17 cellular contexts compared by ENCODE assay signal in the genomic region with DNA sequence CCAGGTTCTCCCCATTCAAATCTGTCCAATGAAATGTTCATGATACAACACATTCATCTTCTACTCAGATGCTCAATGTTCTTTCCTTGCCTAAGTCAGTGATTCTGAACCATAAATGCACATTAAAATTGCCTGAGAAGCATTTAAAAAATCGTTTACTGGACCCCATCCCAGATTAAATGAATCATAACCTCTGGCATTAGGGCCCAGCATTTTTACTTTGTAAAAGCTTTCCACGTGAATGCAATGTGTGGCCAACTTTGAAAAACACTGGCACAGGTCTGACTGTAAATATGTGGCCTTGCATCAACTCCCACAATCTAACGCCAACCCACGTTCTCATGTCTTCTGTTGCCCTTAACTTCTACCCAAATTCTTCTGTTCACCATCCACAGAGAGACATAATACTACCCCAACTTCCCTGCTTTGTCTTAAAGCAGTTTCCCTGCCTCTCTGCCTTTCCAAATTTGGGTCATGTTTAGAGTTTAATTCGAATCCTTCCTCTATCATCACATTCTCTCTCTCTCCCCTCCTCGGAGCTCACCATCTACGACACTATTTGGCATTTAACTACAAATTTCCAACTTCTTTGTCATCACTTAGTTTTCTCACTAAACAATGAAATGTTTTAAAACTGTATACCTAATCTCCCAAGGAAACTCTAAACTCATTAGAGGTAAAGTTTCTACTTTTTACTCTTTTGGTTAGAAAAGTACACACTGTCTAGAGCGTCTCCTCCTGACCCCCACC.
DNase-seq lines count a peak whose midpoint lies in the region; ATAC-seq and TF ChIP-seq lines count a peak whose summit lies in the region.
"Had no signal": no experiment of that assay in that cellular context is flagged by ENCODE, and none has a peak within 500 bp of the region (broad histone marks: within the 10 kb centered on the region; RNA-seq: fewer than 3 reads in every experiment).

No MANE protein-coding gene starts in this region.

- peaks cover 2% of the 10 kb centered on the region for H3K4me1 Mint-ChIP-seq in activated CD8-positive, alpha-beta memory T cell treated with anti-CD3 and anti-CD28 coated beads, Interleukin-2, amount 10 ng/mL, durations not matched to agents 7 days and 5 days
- H3K4me1 Mint-ChIP-seq: CD4-positive, CD25-positive, alpha-beta regulatory T cell; naive thymus-derived CD4-positive, alpha-beta T cell had no signal

- intact Hi-C loops in IMR-90 (cut with micrococcal nuclease) (loop anchor here (5.0 kb wide), 1 partner anchor 121 kb away; no protein-coding TSS in a partner anchor), mammary epithelial cell (cut with micrococcal nuclease) (no loop called here), ovary (cut with DNase I) (no loop called here)

- H3K4ac ChIP-seq in IMR-90 (ENCODE audit: low read depth, low read length): peak overlapping the region; percentile 85

- H2BK15ac ChIP-seq in IMR-90 (ENCODE audit: low read depth, low read length): peak overlapping the region; percentile 91

- H2BK5ac ChIP-seq in IMR-90 (ENCODE audit: low read depth, low read length, poor library complexity, severe bottlenecking): peak overlapping the region; percentile 100

- H3K4me3 Mint-ChIP-seq in activated CD8-positive, alpha-beta memory T cell treated with anti-CD3 and anti-CD28 coated beads, Interleukin-2, amount 10 ng/mL, durations not matched to agents 7 days and 5 days: no peak overlapping the region
- H3K4me3 Mint-ChIP-seq: activated T-cell treated with anti-CD3 and anti-CD28 coated beads, Interleukin-2, amount 50 U/mL, for 24 hours; CD4-positive, CD25-positive, alpha-beta regulatory T cell; endodermal cell; naive thymus-derived CD4-positive, alpha-beta T cell; T-helper 2 cell treated with Interferon-gamma antibody and Interleukin-4, amounts not matched to agents 5 μg/mL and 100 μg/mL, for 36 hours had no signal

- peak overlapping the region; percentile 92 for H2AK5ac ChIP-seq in IMR-90 (ENCODE audit: low read depth, low read length)

- peaks cover 15% of the 10 kb centered on the region for H3K4me1 ChIP-seq in IMR-90 (ENCODE audit: control insufficient read depth, insufficient read depth, low read length)
- no peaks in the 10 kb centered on the region for H3K4me1 ChIP-seq in mammary epithelial cell (ENCODE audit: insufficient read depth, low read length)
- H3K4me1 ChIP-seq in ovary (ENCODE audit: insufficient read depth): no peaks in the 10 kb centered on the region
- H3K4me1 ChIP-seq: body of pancreas had no signal

- H2BK20ac ChIP-seq in IMR-90 (ENCODE audit: low read depth, low read length): peak overlapping the region; percentile 99

- TF ChIP-seq RAD21 in IMR-90 (IDR thresholded peaks at IDR 0.05; ENCODE audit: low read length): no peak

- dilution Hi-C loops in IMR-90 (cut with HindIII; ENCODE audit: low sequenced_read_pairs, unreplicated experiment): no loop called here
- dilution Hi-C loops in mammary epithelial cell (cut with HindIII; ENCODE audit: low sequenced_read_pairs): no loop called here

- H3K9ac ChIP-seq in IMR-90 (ENCODE audit: low read depth, low read length) (peak overlapping the region; percentile 38; the same call in 1 of the 2 replicates), mammary epithelial cell (ENCODE audit: insufficient read depth, low read length) (no peak overlapping the region)

- no peak for TF ChIP-seq POLR2A in IMR-90 (IDR thresholded peaks at IDR 0.05; ENCODE audit: low read depth, low read length)
- no peak for TF ChIP-seq POLR2A in ovary (IDR thresholded peaks at IDR 0.05)

- no peaks in the 10 kb centered on the region for H3K9me1 ChIP-seq in IMR-90 (ENCODE audit: insufficient read depth, low read length)

- H3K4me3 ChIP-seq in IMR-90 (ENCODE audit: insufficient read depth, low read depth, low read length) (no peak overlapping the region), mammary epithelial cell (replicated peaks in 1 of 3; ENCODE audit: insufficient read depth in 1 of 3, low read depth in 2 of 3, low read length in 3 of 3) (no peak overlapping the region), ovary (no peak overlapping the region)
- H3K4me3 ChIP-seq: body of pancreas had no signal

- in situ Hi-C loops in IMR-90 (cut with MboI; ENCODE audit: low sequenced_read_pairs) (no loop called here), mammary epithelial cell (cut with MboI; ENCODE audit: low sequenced_read_pairs in 2 of 2) (no loop called here)

- CTCF ChIA-PET in IMR-90 (lab: Yijun Ruan, JAX): no interaction called here
- CTCF ChIA-PET in mammary epithelial cell (lab: Charles Lee; ENCODE audit: low non-redundant PET): no interaction called here
- CTCF ChIA-PET in activated CD8-positive, alpha-beta memory T cell treated with anti-CD3 and anti-CD28 coated beads, Interleukin-2, amount 10 ng/mL, durations not matched to agents 7 days and 5 days (lab: Charles Lee): no interaction called here

- peak overlapping the region; percentile 91 for H3K23ac ChIP-seq in IMR-90 (ENCODE audit: low read depth, low read length)

- H3K9me3 Mint-ChIP-seq in activated CD8-positive, alpha-beta memory T cell treated with anti-CD3 and anti-CD28 coated beads, Interleukin-2, amount 10 ng/mL, durations not matched to agents 7 days and 5 days (ENCODE audit: low read depth): no peaks in the 10 kb centered on the region
- H3K9me3 Mint-ChIP-seq: activated T-cell treated with anti-CD3 and anti-CD28 coated beads, Interleukin-2, amount 50 U/mL, for 24 hours; endodermal cell; naive thymus-derived CD4-positive, alpha-beta T cell; T-helper 2 cell treated with Interferon-gamma antibody and Interleukin-4, amounts not matched to agents 5 μg/mL and 100 μg/mL, for 36 hours had no signal

- H3K27ac ChIP-seq in IMR-90 (ENCODE audit: insufficient read depth, low read length): peak overlapping the region; percentile 90
- H3K27ac ChIP-seq in mammary epithelial cell (ENCODE audit: insufficient read depth, low read depth, low read length): no peak overlapping the region
- no peak overlapping the region for H3K27ac ChIP-seq in ovary
- H3K27ac ChIP-seq: body of pancreas had no signal

- no peak overlapping the region for H3K27ac Mint-ChIP-seq in activated CD8-positive, alpha-beta memory T cell treated with anti-CD3 and anti-CD28 coated beads, Interleukin-2, amount 10 ng/mL, durations not matched to agents 7 days and 5 days
- H3K27ac Mint-ChIP-seq: activated T-cell treated with anti-CD3 and anti-CD28 coated beads, Interleukin-2, amount 50 U/mL, for 24 hours; CD4-positive, CD25-positive, alpha-beta regulatory T cell; endodermal cell; naive thymus-derived CD4-positive, alpha-beta T cell; T-helper 2 cell treated with Interferon-gamma antibody and Interleukin-4, amounts not matched to agents 5 μg/mL and 100 μg/mL, for 36 hours had no signal

- peak overlapping the region; percentile 93 for H3K14ac ChIP-seq in IMR-90 (replicated peaks; ENCODE audit: low read depth, low read length)

- H3K79me1 ChIP-seq in IMR-90 (ENCODE audit: low read depth in 1 of 2, low read length in 2 of 2): no peaks in the 10 kb centered on the region

- peak; percentile 74 for ATAC-seq in IMR-90 (ENCODE audit: low read depth)
- ATAC-seq in omental fat pad (ENCODE audit: low FRiP score): peak; percentile 96
- no peak for ATAC-seq in activated CD8-positive, alpha-beta memory T cell treated with anti-CD3 and anti-CD28 coated beads, Interleukin-2, amount 10 ng/mL, durations not matched to agents 7 days and 5 days
- ATAC-seq: body of pancreas; naive thymus-derived CD4-positive, alpha-beta T cell; sciatic nerve had no signal

- no peaks in the 10 kb centered on the region for H3K27me3 Mint-ChIP-seq in activated CD8-positive, alpha-beta memory T cell treated with anti-CD3 and anti-CD28 coated beads, Interleukin-2, amount 10 ng/mL, durations not matched to agents 7 days and 5 days
- H3K27me3 Mint-ChIP-seq: activated T-cell treated with anti-CD3 and anti-CD28 coated beads, Interleukin-2, amount 50 U/mL, for 24 hours had no signal

- H4K20me1 ChIP-seq in IMR-90 (ENCODE audit: insufficient read depth, low read length) (no peaks in the 10 kb centered on the region), mammary epithelial cell (ENCODE audit: insufficient read depth, low read length) (no peaks in the 10 kb centered on the region)

- H3K36me3 ChIP-seq in IMR-90 (ENCODE audit: control insufficient read depth, insufficient read depth, low read length) (peaks cover 3% of the 10 kb centered on the region), mammary epithelial cell (ENCODE audit: insufficient read depth, low read length) (no peaks in the 10 kb centered on the region), ovary (no peaks in the 10 kb centered on the region)

- H4K91ac ChIP-seq in IMR-90 (ENCODE audit: insufficient read depth, low read depth, low read length): peak overlapping the region; percentile 94

- DNase-seq in AG20443 (ENCODE audit: low spot score): peak; percentile 80
- DNase-seq in IMR-90: peak; percentile 95
- no peak for DNase-seq in mammary epithelial cell
- DNase-seq in omental fat pad (ENCODE audit: low spot score): no peak
- no peak for DNase-seq in activated CD8-positive, alpha-beta memory T cell treated with anti-CD3 and anti-CD28 coated beads, Interleukin-2, amount 10 ng/mL, durations not matched to agents 7 days and 5 days
- no peak for DNase-seq in ovary
- no peak for DNase-seq in effector CD8-positive, alpha-beta T cell (lab: John Stamatoyannopoulos, UW)
- DNase-seq in NCI-H2171 treated with DMSO at 0.1 percent for 48 hours (lab: John Stamatoyannopoulos, UW): no peak
- DNase-seq: activated CD4-positive, alpha-beta T cell treated with anti-CD3 and anti-CD28 coated beads for 48 hours; activated T-cell treated with anti-CD3 and anti-CD28 coated beads, Interleukin-2, amount 50 U/mL, for 24 hours; CD4-positive, CD25-positive, alpha-beta regulatory T cell; endodermal cell; naive thymus-derived CD4-positive, alpha-beta T cell; stimulated activated naive CD4-positive, alpha-beta T cell treated with Interleukin-2 at 50 U/mL for 16 hours had no signal

- H4K5ac ChIP-seq in IMR-90 (ENCODE audit: low read depth, low read length): peak overlapping the region; percentile 62; the same call in 1 of the 2 replicates

- H3K9me3 ChIP-seq in IMR-90 (ENCODE audit: control insufficient read depth, insufficient read depth, low read length) (no peaks in the 10 kb centered on the region), mammary epithelial cell (replicated peaks; ENCODE audit: insufficient read depth, low read length) (no peaks in the 10 kb centered on the region), ovary (no peaks in the 10 kb centered on the region)
- H3K9me3 ChIP-seq: body of pancreas had no signal

- H3K18ac ChIP-seq in IMR-90 (ENCODE audit: low read depth, low read length): peak overlapping the region; percentile 86

- no peaks in the 10 kb centered on the region for H3K79me2 ChIP-seq in mammary epithelial cell (ENCODE audit: insufficient read depth, low read length)

- H3K4me2 ChIP-seq in IMR-90 (ENCODE audit: low read depth, low read length): peak overlapping the region; percentile 70
- no peak overlapping the region for H3K4me2 ChIP-seq in mammary epithelial cell (ENCODE audit: insufficient read depth, low read depth, low read length)

- H2AFZ ChIP-seq in IMR-90 (replicated peaks; ENCODE audit: low read length, poor library complexity) (peak overlapping the region; percentile 87), mammary epithelial cell (ENCODE audit: low read depth, low read length) (peak overlapping the region; percentile 70)

- peak overlapping the region; percentile 82 for H3K56ac ChIP-seq in IMR-90 (ENCODE audit: extremely low read depth, insufficient read depth, low read length)

- H4K8ac ChIP-seq in IMR-90 (ENCODE audit: low read depth in 2 of 2, low read length in 2 of 2): peak overlapping the region; percentile 80 to 97

- peak overlapping the region; percentile 33 for H2AK9ac ChIP-seq in IMR-90 (replicated peaks; ENCODE audit: low read depth, low read length, poor library complexity)

- no peak for TF ChIP-seq EP300 in ovary (IDR thresholded peaks at IDR 0.05)

- no peak for TF ChIP-seq CTCF in IMR-90 (conservative IDR thresholded peaks at IDR 0.05; ENCODE audit: low read depth, low read length)
- no peak for TF ChIP-seq CTCF in mammary epithelial cell (conservative IDR thresholded peaks at IDR 0.05 in 1 of 2, IDR thresholded peaks at IDR 0.05 in 1 of 2; ENCODE audit: extremely low read depth in 1 of 2, insufficient read depth in 1 of 2, low read depth in 1 of 2, low read length in 2 of 2)
- no peak for TF ChIP-seq CTCF in omental fat pad (IDR thresholded peaks at IDR 0.05)
- no peak for TF ChIP-seq CTCF in ovary (IDR thresholded peaks at IDR 0.05)

- 0% methylated on average over 1 of the region's 8 CpGs; no CpG with 5 or more reads in 1 of the 2 experiments for WGBS in IMR-90 (ENCODE audit: extremely low coverage in 2 of 2, insufficient read length in 1 of 2), 2 experiments
- 18% methylated on average over 8 of the region's 8 CpGs for WGBS in mammary epithelial cell (ENCODE audit: low coverage, missing lambda C conversion rate)
- 13 to 19% (median 16%) methylated on average over 8 of the region's 8 CpGs for WGBS in ovary, 3 donors

- H3K36me3 Mint-ChIP-seq in activated CD8-positive, alpha-beta memory T cell treated with anti-CD3 and anti-CD28 coated beads, Interleukin-2, amount 10 ng/mL, durations not matched to agents 7 days and 5 days: no peaks in the 10 kb centered on the region
- H3K36me3 Mint-ChIP-seq: CD4-positive, CD25-positive, alpha-beta regulatory T cell had no signal

- H2BK120ac ChIP-seq in IMR-90 (ENCODE audit: low read depth, low read length): peak overlapping the region; percentile 100

- POLR2A ChIA-PET in IMR-90 (lab: Charles Lee; ENCODE audit: unreplicated experiment): no interaction called here

- no peaks in the 10 kb centered on the region for H3K27me3 ChIP-seq in IMR-90 (ENCODE audit: control insufficient read depth, insufficient read depth, low read length)
- no peaks in the 10 kb centered on the region for H3K27me3 ChIP-seq in mammary epithelial cell (ENCODE audit: insufficient read depth, low read length)
- H3K27me3 ChIP-seq in ovary: no peaks in the 10 kb centered on the region
- H3K27me3 ChIP-seq: body of pancreas had no signal

- no TSS peak for BruUV-seq in IMR-90 (replicated peaks; lab: Mats Ljungman, UMichigan)
- no TSS peak for BruUV-seq in mammary epithelial cell (replicated peaks; lab: Mats Ljungman, UMichigan)

Comparison
In these comparisons a context has a peak if more than half of its experiments do, and no peak if none do; other contexts are left out.
1. DNase-seq: peak in AG20443 (single experiment) and IMR-90 (single experiment); none in mammary epithelial cell (single experiment), omental fat pad (single experiment), activated CD8-positive, alpha-beta memory T cell treated with anti-CD3 and anti-CD28 coated beads, Interleukin-2, amount 10 ng/mL, durations not matched to agents 7 days and 5 days (single experiment), ovary (0 of 5), effector CD8-positive, alpha-beta T cell (single experiment) and NCI-H2171 treated with DMSO at 0.1 percent for 48 hours (single experiment).